1 cellular context compared by ENCODE assay signal in genomic region chr10:87505366-87506113, GRCh38.
TF ChIP-seq lines count a peak whose summit lies in the region.

No MANE protein-coding gene starts in this region.

TF ChIP-seq in HEK293, 187 proteins besides CTCF, POLR2A, EP300 and RAD21 (continued from another document):
- TF ChIP-seq ZXDB (tag by site-specific recombination; IDR thresholded peaks at IDR 0.05), result peak; percentile 70
- peak; percentile 8; the same call in 1 of the 2 replicates for TF ChIP-seq PRDM2 (tag by site-specific recombination; IDR thresholded peaks at IDR 0.05; ENCODE audit: borderline replicate concordance)
- 0 out of 2 replicates have a peak, but pooled peaks have one; percentile 16 for TF ChIP-seq PRDM6 (tag by site-specific recombination; IDR thresholded peaks at IDR 0.05)
- TF ChIP-seq ZNF585B (tag by site-specific recombination; IDR thresholded peaks at IDR 0.05), result no peak
- peak; percentile 19; the same call in 1 of the 2 replicates for TF ChIP-seq PRDM10 (tag by site-specific recombination; IDR thresholded peaks at IDR 0.05)
- no peak for TF ChIP-seq ZNF140 (tag by site-specific recombination; IDR thresholded peaks at IDR 0.05)
- no peak for TF ChIP-seq ZNF654 (tag by site-specific recombination; IDR thresholded peaks at IDR 0.05; ENCODE audit: low read depth)
- peak; percentile 92 for TF ChIP-seq GLIS1 (tag by site-specific recombination; IDR thresholded peaks at IDR 0.05)
- no peak for TF ChIP-seq ZNF311 (tag by site-specific recombination; IDR thresholded peaks at IDR 0.05; ENCODE audit: borderline replicate concordance)
- TF ChIP-seq RBAK (tag by site-specific recombination; IDR thresholded peaks at IDR 0.05), result no peak
TF ChIP-seq in HEK293: peak in this region for 19.
